ENCODE assay signal across 11 cellular contexts in the genomic region with DNA sequence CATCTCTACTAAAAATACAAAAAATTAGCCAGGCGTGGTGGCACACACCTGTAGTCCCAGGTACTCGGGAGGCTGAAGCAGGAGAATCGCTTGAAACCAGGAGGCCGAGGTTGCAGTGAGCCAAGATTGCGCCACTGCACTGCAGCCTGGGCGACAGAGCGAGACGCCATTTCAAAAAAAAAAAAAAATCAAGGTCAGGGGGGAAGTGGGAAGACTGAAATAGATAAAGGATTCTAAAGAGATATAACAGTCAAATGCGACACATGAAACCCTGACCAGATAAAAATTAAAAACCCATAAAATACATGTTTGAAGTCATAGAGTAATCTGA. TPM values are rescaled to one million over a fixed set of nuclear protein-coding genes. Genes with fewer than 3 reads are reported as not detected.
"Had no signal": no experiment of that assay in that cellular context is flagged by ENCODE, and none has a peak within 500 bp of the region (broad histone marks: within the 10 kb centered on the region; RNA-seq: fewer than 3 reads in every experiment).

No MANE protein-coding gene starts in this region.

RNA-seq across cellular contexts. Expression of gene SERPIND1, which starts 4.5 kb away (rescaled TPM):
- total RNA-seq: activated CD4-positive, alpha-beta memory T cell treated with anti-CD3 and anti-CD28 coated beads for 36 hours; activated CD4-positive, alpha-beta T cell treated with anti-CD3 and anti-CD28 coated beads for 36 hours; activated CD4-positive, alpha-beta T cell treated with anti-CD3 and anti-CD28 coated beads, Interleukin-2, amount 10 ng/mL, durations not matched to agents 24 days and 14 days; activated CD8-positive, alpha-beta memory T cell treated with anti-CD3 and anti-CD28 coated beads for 36 hours; activated CD8-positive, alpha-beta memory T cell treated with anti-CD3 and anti-CD28 coated beads, Interleukin-2, amount 10 ng/mL, durations not matched to agents 7 days and 5 days; activated CD8-positive, alpha-beta T cell treated with anti-CD3 and anti-CD28 coated beads, Interleukin-2, amount 10 ng/mL, durations not matched to agents 7 days and 5 days; activated T-helper 1 cell treated with anti-CD3 and anti-CD28 coated beads, Interleukin-12 subunit alpha, Interleukin-12 subunit beta, Interleukin-2, Interleukin-4 antibody, amounts not matched to agents 30 ng/mL and 10 ng/mL and 1 ng/mL, durations not matched to agents 14 hours and 24 hours and 36 hours; astrocyte; bronchial epithelial cell; foreskin keratinocyte; T-helper 1 cell treated with Interleukin-12 subunit alpha and Interleukin-12 subunit beta and Interleukin-4 antibody, amounts not matched to agents 30 ng/mL and 1 ng/mL, for 36 hours had no signal
- polyA plus RNA-seq: foreskin keratinocyte had no signal
